ENCODE assay signal across 8 cellular contexts in genomic region chr1:23555225-23555801, GRCh38. TPM values are rescaled to one million over a fixed set of nuclear protein-coding genes. Genes with fewer than 3 reads are reported as not detected.
DNase-seq lines count a peak whose midpoint lies in the region; ATAC-seq, FAIRE-seq and TF ChIP-seq lines count a peak whose summit lies in the region.

No MANE protein-coding gene starts in this region.

- H3K9me3 Mint-ChIP-seq in Calu3 (ENCODE audit: low read depth, unreplicated experiment): no peaks in the 10 kb centered on the region

- 78% methylated on average over 18 of the region's 18 CpGs for WGBS in HepG2 (ENCODE audit: low lambda C conversion rate)

- H3K36me3 ChIP-seq in KOPT-K1 (ENCODE audit: insufficient read depth, low read length) (no peaks in the 10 kb centered on the region), HepG2 (replicated peaks in 1 of 2; ENCODE audit: control insufficient read depth in 1 of 2, insufficient read depth in 2 of 2, low read length in 2 of 2) (no peaks in the 10 kb centered on the region), tibial artery (peaks cover 18 to 25% (median 20%) of the 10 kb centered on the region in 3 donors)

- TF ChIP-seq CTCF in Calu3 (IDR thresholded peaks at IDR 0.05; ENCODE audit: unreplicated experiment) (no peak), astrocyte of the cerebellum (IDR thresholded peaks at IDR 0.05; ENCODE audit: low read depth, low read length, missing control alignments) (peak; percentile 7), HepG2 (CRISPR knock-in tag; IDR thresholded peaks at IDR 0.05) (no peak), tibial artery (IDR thresholded peaks at IDR 0.05) (no peak)

- no peak; a peak in 1 of 4 replicates for TF ChIP-seq POLR2A in HepG2 (IDR thresholded peaks at IDR 0.05; ENCODE audit: insufficient read depth in 1 of 2, low read depth in 2 of 2, low read length in 2 of 2)

- intact Hi-C loops in Calu3 (cut with micrococcal nuclease; ENCODE audit: unreplicated experiment) (no loop called here), HepG2 (cut with micrococcal nuclease; ENCODE audit: unreplicated experiment) (loop anchor here (5.0 to 10.0 kb wide), 2 partner anchors 37 to 189 kb away; partner anchors contain the start of gene ELOA), tibial artery (cut with DNase I; ENCODE audit: low total_unique reads) (no loop called here)

- peak overlapping the region; percentile 95 for H3K4me3 Mint-ChIP-seq in Calu3 (ENCODE audit: low read depth, unreplicated experiment)

- peak; percentile 26 for FAIRE-seq in HepG2 (lab: Jason Lieb, UNC)

- no peak overlapping the region for H2AFZ ChIP-seq in HepG2 (ENCODE audit: low read length)

- H3K9me3 ChIP-seq in KOPT-K1 (ENCODE audit: insufficient read depth, low read length, poor library complexity, severe bottlenecking): no peaks in the 10 kb centered on the region
- H3K9me3 ChIP-seq in HepG2 (ENCODE audit: low read length): no peaks in the 10 kb centered on the region
- H3K9me3 ChIP-seq in tibial artery: no peaks in the 10 kb centered on the region

- ATAC-seq in HepG2: no peak

- H3K4me3 ChIP-seq in astrocyte of the cerebellum (ENCODE audit: low read depth, low read length) (peak overlapping the region; percentile 98), HepG2 (replicated peaks in 1 of 3; ENCODE audit: insufficient read depth in 1 of 3, low read depth in 2 of 3, low read length in 3 of 3) (peak overlapping the region in 2 of 3 experiments; percentile 8 to 55; a peak in 3 of 6 replicates), tibial artery (peak overlapping the region; percentile 85 to 96)

- no peak for TF ChIP-seq RAD21 in HepG2 (CRISPR knock-in tag; IDR thresholded peaks at IDR 0.05)

- peak overlapping the region; percentile 58 for H3K27ac Mint-ChIP-seq in Calu3 (ENCODE audit: unreplicated experiment)

- H3K4me1 ChIP-seq in HepG2 (ENCODE audit: insufficient read depth, low read length) (peaks cover 74% of the 10 kb centered on the region), tibial artery (peaks cover 0 to 30% (median 20%) of the 10 kb centered on the region in 4 donors)

- peak overlapping the region; percentile 97 for H3K9ac ChIP-seq in HepG2 (ENCODE audit: insufficient read depth, low read depth, low read length)

- peaks cover 25% of the 10 kb centered on the region for H3K79me2 ChIP-seq in HepG2 (ENCODE audit: insufficient read depth, low read length)

- H3K27ac ChIP-seq in KOPT-K1 (ENCODE audit: low read depth, low read length, poor library complexity, severe bottlenecking) (peak overlapping the region; percentile 90), HepG2 (ENCODE audit: extremely low read length, insufficient read depth, low read length) (peak overlapping the region; percentile 98), tibial artery (peak overlapping the region; percentile 94 to 97)

- in situ Hi-C loops in astrocyte of the cerebellum (cut with HindIII; ENCODE audit: low sequenced_read_pairs) (no loop called here), HepG2 (cut with HindIII; ENCODE audit: extremely low pct_ligation_motif_present, low pct_unique_long_range_greater_than_20kb) (no loop called here), ACHN (cut with HindIII; ENCODE audit: low pct_ligation_motif_present, low pct_unique_long_range_greater_than_20kb, low sequenced_read_pairs) (no loop called here)

- POLR2A ChIA-PET in HepG2 (lab: Yijun Ruan, JAX): interaction anchor here (0.9 to 6.0 kb wide), 14 partner anchors 9 to 211 kb away, joined by 3 to 54 read pairs (median 4); partner anchors contain the start of genes HNRNPR and RPL11

- no peak for TF ChIP-seq EP300 in HepG2 (IDR thresholded peaks at IDR 0.05; ENCODE audit: low read depth in 2 of 2, low read length in 2 of 2)
- TF ChIP-seq EP300 in HepG2 (CRISPR knock-in tag; IDR thresholded peaks at IDR 0.05; ENCODE audit: borderline replicate concordance): no peak

- H3K4me2 ChIP-seq in HepG2 (ENCODE audit: low read depth, low read length): peak overlapping the region; percentile 95

- DNase-seq in Calu3 (no peak), astrocyte of the cerebellum (ENCODE audit: low read depth) (no peak), HepG2 (ENCODE audit: low spot score) (no peak), tibial artery (peak; percentile 59 to 87), NCI-H128 (lab: John Stamatoyannopoulos, UW; ENCODE audit: unreplicated experiment) (no peak), activated gamma-delta T cell treated with Interleukin-2 at 50 U/mL for 16 hours (no peak), ACHN (no peak)

- peaks cover 9% of the 10 kb centered on the region; the same call in 1 of the 2 replicates for H4K20me1 ChIP-seq in HepG2 (ENCODE audit: insufficient read depth, low read length)

- no peaks in the 10 kb centered on the region for H3K27me3 Mint-ChIP-seq in Calu3 (ENCODE audit: unreplicated experiment)

- peaks cover 40% of the 10 kb centered on the region for H3K4me1 Mint-ChIP-seq in Calu3 (ENCODE audit: low read depth, unreplicated experiment)

- H3K36me3 Mint-ChIP-seq in Calu3 (ENCODE audit: insufficient read depth, unreplicated experiment): peaks cover 43% of the 10 kb centered on the region

- H3K27me3 ChIP-seq in HepG2 (ENCODE audit: control insufficient read depth in 1 of 2, insufficient read depth in 2 of 2, low read length in 2 of 2) (no peaks in the 10 kb centered on the region; a peak in 1 of 5 replicates), tibial artery (no peaks in the 10 kb centered on the region)

- CTCF ChIA-PET in Calu3 (lab: Charles Lee) (interaction anchor here (0.6 to 1.5 kb wide), 3 partner anchors 79 to 190 kb away, joined by 4 to 5 read pairs (median 4); no protein-coding TSS in a partner anchor), HepG2 (lab: Yijun Ruan, JAX; ENCODE audit: low intra/inter-chr PET ratio, low total read pairs) (no interaction called here)

- no TSS peak for BruUV-seq in Calu3 (replicated peaks; lab: Mats Ljungman, UMichigan)
- BruUV-seq in HepG2 (replicated peaks; lab: Mats Ljungman, UMichigan): TSS peak; percentile 64

TF ChIP-seq in HepG2, 621 proteins besides CTCF, POLR2A, EP300 and RAD21 (continues in another document):
- TF ChIP-seq MIXL1 (CRISPR knock-in tag; IDR thresholded peaks at IDR 0.05) (0 out of 2 replicates have a peak, but pooled peaks have one; percentile 7), YEATS4 (CRISPR knock-in tag; IDR thresholded peaks at IDR 0.05; ENCODE audit: borderline replicate concordance) (no peak)
- TF ChIP-seq, protein P1, sequence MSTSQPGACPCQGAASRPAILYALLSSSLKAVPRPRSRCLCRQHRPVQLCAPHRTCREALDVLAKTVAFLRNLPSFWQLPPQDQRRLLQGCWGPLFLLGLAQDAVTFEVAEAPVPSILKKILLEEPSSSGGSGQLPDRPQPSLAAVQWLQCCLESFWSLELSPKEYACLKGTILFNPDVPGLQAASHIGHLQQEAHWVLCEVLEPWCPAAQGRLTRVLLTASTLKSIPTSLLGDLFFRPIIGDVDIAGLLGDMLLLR (CRISPR knock-in tag; IDR thresholded peaks at IDR 0.05): no peak

RNA-seq across cellular contexts. Expression of gene ID3, which starts 4.0 kb away (rescaled TPM):
- total RNA-seq in Calu3 (2022) (25.2 and 30.2 TPM in 2 replicates), HepG2 (2016; rRNA removed; fragmentation: Illumina TruSeq; extraction: Trizol) (67.8 and 115 TPM in 2 replicates)
- 119 and 126 TPM in 2 replicates for total RNA-seq in HepG2 (2016; cell fraction: cytosol; rRNA removed; fragmentation: Illumina TruSeq; extraction: Trizol; ENCODE audit: low read depth)
- total RNA-seq in HepG2 (2016; cell fraction: insoluble cytoplasmic fraction; rRNA removed; fragmentation: Illumina TruSeq; extraction: Trizol): 65.6 and 120 TPM in 2 replicates
- 79.8 and 82.4 TPM in 2 replicates for total RNA-seq in HepG2 (2016; cell fraction: membrane; rRNA removed; fragmentation: Illumina TruSeq; extraction: Trizol)
- 82.3 and 85.6 TPM in 2 replicates for total RNA-seq in HepG2 (2016; cell fraction: nucleus; rRNA removed; fragmentation: Illumina TruSeq; extraction: Trizol)
- 34.9 and 64.8 TPM in 2 replicates for polyA plus RNA-seq in HepG2 (2011; rRNA removed)
- polyA plus RNA-seq in HepG2 (2011; cell fraction: cytosol; rRNA removed): 40.3 and 106 TPM in 2 replicates
- 50.4 and 124 TPM in 2 replicates for polyA plus RNA-seq in HepG2 (2011; cell fraction: nucleus; rRNA removed)
- 19.1 and 19.4 TPM in 2 replicates for polyA plus RNA-seq in HepG2 (2012)
- 19.4 and 20.9 TPM in 2 replicates for polyA plus RNA-seq in HepG2 (2016; cell fraction: cytosol; fragmentation: Illumina TruSeq; extraction: Trizol; ENCODE audit: low read depth)
- 67.3 and 67.6 TPM in 2 replicates for polyA plus RNA-seq in HepG2 (2016; cell fraction: insoluble cytoplasmic fraction; fragmentation: Illumina TruSeq; extraction: Trizol; ENCODE audit: low read depth)
- 27.8 and 28.9 TPM in 2 replicates for polyA plus RNA-seq in HepG2 (2016; cell fraction: membrane; fragmentation: Illumina TruSeq; extraction: Trizol; ENCODE audit: low read depth)
- 106 and 110 TPM in 2 replicates for polyA plus RNA-seq in HepG2 (2016; cell fraction: nucleus; fragmentation: Illumina TruSeq; extraction: Trizol; ENCODE audit: insufficient read depth, low read depth)
- 66.2 and 315 TPM in 2 replicates for polyA minus RNA-seq in HepG2 (2011; rRNA and poly(A)+ RNA removed; ENCODE audit: low replicate concordance)
- polyA minus RNA-seq in HepG2 (2011; cell fraction: cytosol; rRNA and poly(A)+ RNA removed): 18.4 and 43.5 TPM in 2 replicates
- 53.5 and 115 TPM in 2 replicates for polyA minus RNA-seq in HepG2 (2011; cell fraction: nucleus; rRNA and poly(A)+ RNA removed)

RNA-seq across cellular contexts. Expression of gene E2F2, which starts 24.3 kb away (rescaled TPM):
- total RNA-seq in Calu3 (2022): 6.2 and 8.1 TPM in 2 replicates
- 5.7 and 6.6 TPM in 2 replicates for total RNA-seq in HepG2 (2016; rRNA removed; fragmentation: Illumina TruSeq; extraction: Trizol)
- total RNA-seq in HepG2 (2016; cell fraction: cytosol; rRNA removed; fragmentation: Illumina TruSeq; extraction: Trizol; ENCODE audit: low read depth): 1.1 and 1.3 TPM in 2 replicates
- total RNA-seq in HepG2 (2016; cell fraction: insoluble cytoplasmic fraction; rRNA removed; fragmentation: Illumina TruSeq; extraction: Trizol): 4.9 and 6.0 TPM in 2 replicates
- total RNA-seq in HepG2 (2016; cell fraction: membrane; rRNA removed; fragmentation: Illumina TruSeq; extraction: Trizol): 2.6 TPM in 2 replicates
- 5.1 and 7.1 TPM in 2 replicates for total RNA-seq in HepG2 (2016; cell fraction: nucleus; rRNA removed; fragmentation: Illumina TruSeq; extraction: Trizol)
- polyA plus RNA-seq in HepG2 (2011; rRNA removed): 0.50 and 0.65 TPM in 2 replicates
- polyA plus RNA-seq in HepG2 (2011; cell fraction: cytosol; rRNA removed): 0.29 and 0.35 TPM in 2 replicates
- polyA plus RNA-seq in HepG2 (2011; cell fraction: nucleus; rRNA removed): 1.9 TPM in 2 replicates
- 0.63 and 1.4 TPM in 2 replicates for polyA plus RNA-seq in HepG2 (2012)
- polyA plus RNA-seq in HepG2 (2016; cell fraction: cytosol; fragmentation: Illumina TruSeq; extraction: Trizol; ENCODE audit: low read depth): 0.24 and 0.26 TPM in 2 replicates
- 3.4 and 4.2 TPM in 2 replicates for polyA plus RNA-seq in HepG2 (2016; cell fraction: insoluble cytoplasmic fraction; fragmentation: Illumina TruSeq; extraction: Trizol; ENCODE audit: low read depth)
- 0.62 and 0.69 TPM in 2 replicates for polyA plus RNA-seq in HepG2 (2016; cell fraction: membrane; fragmentation: Illumina TruSeq; extraction: Trizol; ENCODE audit: low read depth)
- polyA plus RNA-seq in HepG2 (2016; cell fraction: nucleus; fragmentation: Illumina TruSeq; extraction: Trizol; ENCODE audit: insufficient read depth, low read depth): 12.8 and 14.2 TPM in 2 replicates
- 1.8 and 19.5 TPM in 2 replicates for polyA minus RNA-seq in HepG2 (2011; rRNA and poly(A)+ RNA removed; ENCODE audit: low replicate concordance)
- polyA minus RNA-seq in HepG2 (2011; cell fraction: cytosol; rRNA and poly(A)+ RNA removed): 0.79 and 1.1 TPM in 2 replicates
- 0.87 and 1.3 TPM in 2 replicates for polyA minus RNA-seq in HepG2 (2011; cell fraction: nucleus; rRNA and poly(A)+ RNA removed)

Comparison
In these comparisons a context has a peak if more than half of its experiments do, and no peak if none do; other contexts are left out.
1. DNase-seq: peak in tibial artery (2 of 2); none in Calu3 (single experiment), astrocyte of the cerebellum (single experiment), HepG2 (single experiment), NCI-H128 (single experiment), activated gamma-delta T cell treated with Interleukin-2 at 50 U/mL for 16 hours (single experiment) and ACHN (single experiment).
2. H3K4me3 ChIP-seq: peak in every context shown above with its lines; median percentile 98 in astrocyte of the cerebellum; 90 in tibial artery; 32 in HepG2.
3. Peak in every context shown above with its lines, with median percentiles within 50 percentile points of each other: H3K27ac ChIP-seq.